10 cellular contexts compared by ENCODE assay signal in the genomic region with DNA sequence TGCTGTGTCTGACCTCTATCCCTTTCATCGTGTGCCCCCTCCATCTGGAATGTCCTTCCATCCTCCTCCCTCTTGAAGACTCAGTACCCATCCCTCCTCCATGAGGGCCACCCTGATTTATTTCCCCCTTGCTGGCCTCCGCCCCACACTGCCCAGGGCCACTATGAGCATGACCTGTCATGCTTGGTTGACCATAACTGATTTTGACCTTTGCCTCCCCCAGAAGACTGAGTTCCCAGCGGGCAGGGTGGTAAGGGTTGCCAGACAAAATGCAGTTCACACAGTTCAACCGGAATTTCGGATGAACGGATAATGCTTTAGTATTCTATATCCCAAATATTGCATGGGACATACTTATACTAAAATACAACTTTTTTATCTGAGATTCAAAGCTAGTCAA. TPM values are rescaled to one million over a fixed set of nuclear protein-coding genes. Genes with fewer than 3 reads are reported as not detected.
A peak's percentile ranks its signal among the peaks of the same experiment; 100 is the strongest.
DNase-seq lines count a peak whose midpoint lies in the region; ATAC-seq, FAIRE-seq and TF ChIP-seq lines count a peak whose summit lies in the region.
"Not testable (repeated sequence)": the region's sequence is repeated elsewhere in the genome, so short reads cannot be mapped to it uniquely, and the experiment has no call there.
"Had no signal": no experiment of that assay in that cellular context is flagged by ENCODE, and none has a peak within 500 bp of the region (broad histone marks: within the 10 kb centered on the region; RNA-seq: fewer than 3 reads in every experiment).

No MANE protein-coding gene starts in this region.

- ATAC-seq in K562: not testable (repeated sequence)
- ATAC-seq in left lobe of liver: peak; percentile 66
- ATAC-seq in right lobe of liver: peak; percentile 45 to 67 (median 62)

- H3K36me3 ChIP-seq in K562 (ENCODE audit: control insufficient read depth, insufficient read depth, low read length); endothelial cell of umbilical vein (ENCODE audit: control insufficient read depth in 2 of 2, extremely low read depth in 1 of 2, insufficient read depth in 2 of 2, low read length in 2 of 2); right lobe of liver: not testable (repeated sequence)

- H3K4me1 ChIP-seq in K562 (replicated peaks in 1 of 2; ENCODE audit: control insufficient read depth in 2 of 2, insufficient read depth in 2 of 2, low read length in 2 of 2); endothelial cell of umbilical vein (ENCODE audit: control insufficient read depth, extremely low read depth, insufficient read depth, low read length); right lobe of liver: not testable (repeated sequence)

- intact Hi-C loops in K562 (cut with micrococcal nuclease); endothelial cell of umbilical vein (cut with micrococcal nuclease); right lobe of liver (cut with DNase I): not testable (repeated sequence)

- not testable (repeated sequence) for H3K9me1 ChIP-seq in K562 (ENCODE audit: control insufficient read depth, insufficient read depth, low read length); endothelial cell of umbilical vein (replicated peaks; ENCODE audit: control insufficient read depth, extremely low read depth, insufficient read depth, low read length)

- not testable (repeated sequence) for H4K20me1 ChIP-seq in K562 (replicated peaks; ENCODE audit: control insufficient read depth, insufficient read depth, low read length); endothelial cell of umbilical vein (replicated peaks; ENCODE audit: control insufficient read depth, extremely low read depth, insufficient read depth, low read length)

- not testable (repeated sequence) for DNase-seq in GM12891 (ENCODE audit: insufficient read length, low spot score); HTR-8/SVneo (ENCODE audit: insufficient read length, low spot score); K562 (ENCODE audit: extremely low read depth in 1 of 4, low spot score in 3 of 4); endothelial cell of umbilical vein (ENCODE audit: low read depth, low spot score); left lobe of liver (ENCODE audit: low spot score); right lobe of liver

- no CpG with 5 or more reads among the region's 6 CpGs for WGBS in K562 (ENCODE audit: insufficient coverage, low coverage, missing lambda C conversion rate)
- WGBS in right lobe of liver (ENCODE audit: insufficient coverage, low coverage, low lambda C conversion rate, missing lambda C conversion rate): no CpG with 5 or more reads among the region's 6 CpGs

- not testable (repeated sequence) for TF ChIP-seq RAD21 in K562 (CRISPR knock-in tag; conservative IDR thresholded peaks at IDR 0.05 in 1 of 2, IDR thresholded peaks at IDR 0.05 in 1 of 2)

- not testable (repeated sequence) for H3K9me3 ChIP-seq in K562 (replicated peaks; ENCODE audit: control insufficient read depth, insufficient read depth, low read depth, low read length); endothelial cell of umbilical vein (replicated peaks; ENCODE audit: control insufficient read depth, insufficient read depth, low read length); right lobe of liver

- not testable (repeated sequence) for H3K27me3 ChIP-seq in K562 (ENCODE audit: control insufficient read depth in 2 of 2, insufficient read depth in 2 of 2, low read length in 2 of 2); endothelial cell of umbilical vein (ENCODE audit: control insufficient read depth in 2 of 2, insufficient read depth in 2 of 2, low read length in 2 of 2); right lobe of liver

- CTCF ChIA-PET in K562 (lab: Yijun Ruan, JAX; ENCODE audit: low intra/inter-chr PET ratio) (interaction anchor here (2.1 kb wide), 1 partner anchor 84 kb away, joined by 10 read pairs; no protein-coding TSS in a partner anchor), endothelial cell of umbilical vein (lab: Charles Lee) (interaction anchor here (1.1 to 3.9 kb wide), 8 partner anchors 10 to 195 kb away, joined by 3 to 51 read pairs (median 6); no protein-coding TSS in a partner anchor)

- H3K4me3 ChIP-seq in K562; endothelial cell of umbilical vein (replicated peaks in 1 of 3; ENCODE audit: insufficient read depth in 1 of 3, low read depth in 1 of 3, low read length in 3 of 3); right lobe of liver: not testable (repeated sequence)

- POLR2A ChIA-PET in K562 (lab: Yijun Ruan, JAX): interaction anchor here (0.7 to 1.6 kb wide), 6 partner anchors 10 to 96 kb away, joined by 3 to 6 read pairs (median 4); no protein-coding TSS in a partner anchor
- POLR2A ChIA-PET in endothelial cell of umbilical vein (lab: Charles Lee): not testable (repeated sequence)

- not testable (repeated sequence) for TF ChIP-seq POLR2A in GM12891 (IDR thresholded peaks at IDR 0.05; ENCODE audit: low read depth, low read length); K562 (conservative IDR thresholded peaks at IDR 0.05); endothelial cell of umbilical vein (IDR thresholded peaks at IDR 0.05; ENCODE audit: low read depth, low read length); right lobe of liver (IDR thresholded peaks at IDR 0.05)

- H2AFZ ChIP-seq in K562 (ENCODE audit: low read depth, low read length); endothelial cell of umbilical vein (ENCODE audit: low read depth, low read length): not testable (repeated sequence)

- TF ChIP-seq EP300 in K562 (IDR thresholded peaks at IDR 0.05; ENCODE audit: low read length): not testable (repeated sequence)

- not testable (repeated sequence) for H3K4me2 ChIP-seq in K562 (ENCODE audit: insufficient read depth, low read length); endothelial cell of umbilical vein (ENCODE audit: insufficient read depth, low read length)

- not testable (repeated sequence) for H3K79me2 ChIP-seq in K562 (ENCODE audit: control insufficient read depth, insufficient read depth, low read length); endothelial cell of umbilical vein (ENCODE audit: control insufficient read depth, insufficient read depth, low read length)

- in situ Hi-C loops in K562 (cut with MboI): not testable (repeated sequence)

- H3K27ac ChIP-seq in K562 (ENCODE audit: extremely low read depth, low read depth, low read length); endothelial cell of umbilical vein (ENCODE audit: insufficient read depth, low read depth, low read length); right lobe of liver: not testable (repeated sequence)

- FAIRE-seq in GM12891 (lab: Jason Lieb, UNC): peak; percentile 40
- peak; percentile 72 for FAIRE-seq in HTR-8/SVneo (lab: Jason Lieb, UNC)
- FAIRE-seq in K562 (lab: Jason Lieb, UNC): peak; percentile 35
- FAIRE-seq in endothelial cell of umbilical vein (lab: Jason Lieb, UNC): peak; percentile 57

- not testable (repeated sequence) for BruUV-seq in K562 (replicated peaks; lab: Mats Ljungman, UMichigan); endothelial cell of umbilical vein (replicated peaks; lab: Mats Ljungman, UMichigan)

- not testable (repeated sequence) for H3K9ac ChIP-seq in K562 (ENCODE audit: insufficient read depth in 1 of 2, low read depth in 2 of 2, low read length in 2 of 2); endothelial cell of umbilical vein (replicated peaks; ENCODE audit: extremely low read depth, insufficient read depth, low read length)

- dilution Hi-C loops in endothelial cell of umbilical vein (cut with MboI; ENCODE audit: extremely low pct_ligation_motif_present, low sequenced_read_pairs): not testable (repeated sequence)

- TF ChIP-seq CTCF in K562 (IDR thresholded peaks at IDR 0.05 in 2 of 3, conservative IDR thresholded peaks at IDR 0.05 in 1 of 3; ENCODE audit: insufficient read depth in 2 of 3, low read depth in 1 of 3, low read length in 3 of 3); endothelial cell of umbilical vein (IDR thresholded peaks at IDR 0.05; ENCODE audit: extremely low read depth in 1 of 2, insufficient read depth in 1 of 2, low read depth in 1 of 2, low read length in 2 of 2); right lobe of liver (IDR thresholded peaks at IDR 0.05): not testable (repeated sequence)

RNA-seq across cellular contexts. Expression of a gene that starts 31.6 kb away (rescaled TPM):
- polyA plus RNA-seq in GM12891 (2012; ENCODE audit: low read depth, missing spikeins): 40.8 TPM
- under 0.01 TPM in 2 replicates for total RNA-seq in K562 (2011; cell fraction: chromatin; rRNA removed; ENCODE audit: low replicate concordance)
- total RNA-seq in K562 (2011; cell fraction: nucleolus; rRNA removed): under 0.01 and 21,200 TPM in 2 replicates
- under 0.01 and 24,158 TPM in 2 replicates for total RNA-seq in K562 (2011; cell fraction: nucleoplasm; rRNA removed)
- under 0.01 TPM in 2 replicates for total RNA-seq in K562 (2014; rRNA removed)
- total RNA-seq in K562 (2014; rRNA removed; fragmentation: Illumina TruSeq; extraction: Trizol): 28,565 and 32,823 TPM in 2 replicates
- total RNA-seq in K562 (2015; rRNA removed; fragmentation: Illumina TruSeq; extraction: Trizol): 20,456 and 27,045 TPM in 2 replicates
- total RNA-seq in K562 (2021): 2,231 and 2,538 TPM in 2 replicates
- 83.9 TPM in 1 of 2 replicates, not detected in the other for polyA plus RNA-seq in K562 (2011; rRNA removed)
- under 0.01 TPM in 1 of 2 replicates, not detected in the other for polyA plus RNA-seq in K562 (2011; cell fraction: cytosol; rRNA removed)
- under 0.01 and 1,424 TPM in 2 replicates for polyA plus RNA-seq in K562 (2011; cell fraction: nucleus; rRNA removed)
- polyA plus RNA-seq in K562 (2012): 25.1 TPM in 1 of 2 replicates, not detected in the other
- not detected in 2 replicates for polyA plus RNA-seq in K562 (2014; fragmentation: Illumina TruSeq; extraction: Trizol)
- polyA plus RNA-seq in K562 (2014; fragmentation: Nextera tagmentation; extraction: Ambion mirVana): 1 to 10 TPM in 1 of 2 experiments, not detected in 1; 3.0 TPM
- polyA plus RNA-seq in K562 (2014; rRNA removed): not detected in 2 replicates
- 10,756 and 20,531 TPM in 2 replicates for polyA minus RNA-seq in K562 (2011; rRNA and poly(A)+ RNA removed)
- polyA minus RNA-seq in K562 (2011; cell fraction: cytosol; rRNA and poly(A)+ RNA removed): 58,964 and 66,171 TPM in 2 replicates
- polyA minus RNA-seq in K562 (2011; cell fraction: nucleus; rRNA and poly(A)+ RNA removed): 66,769 and 85,880 TPM in 2 replicates
- total RNA-seq in endothelial cell of umbilical vein: 1,319 and 2,019 TPM in 2 replicates
- under 0.01 and 206 TPM in 2 replicates for polyA plus RNA-seq in endothelial cell of umbilical vein
- polyA plus RNA-seq in endothelial cell of umbilical vein (2011; cell fraction: cytosol; rRNA removed): under 0.01 TPM in 1 of 2 replicates, not detected in the other
- polyA plus RNA-seq in endothelial cell of umbilical vein (2011; cell fraction: nucleus; rRNA removed): under 0.01 TPM in 2 replicates
- polyA plus RNA-seq in endothelial cell of umbilical vein (2012): 123 TPM in 1 of 2 replicates, not detected in the other
- 9,566 and 13,963 TPM in 2 replicates for polyA minus RNA-seq in endothelial cell of umbilical vein
- 46,668 TPM for polyA minus RNA-seq in endothelial cell of umbilical vein (2011; cell fraction: cytosol; rRNA and poly(A)+ RNA removed)
- polyA minus RNA-seq in endothelial cell of umbilical vein (2011; cell fraction: nucleus; rRNA and poly(A)+ RNA removed): 60,677 and 87,675 TPM in 2 replicates
- total RNA-seq in left lobe of liver: 1,159 TPM
- 1,000 to 10,000 TPM in 3 of 6 experiments, 100 to 1,000 TPM in 1, under 1 TPM in 2; under 0.01 to 3,377 (median 977) TPM for total RNA-seq in right lobe of liver
- polyA plus RNA-seq: AG04450; CD14-positive monocyte; CD4-positive, alpha-beta memory T cell; CD8-positive, alpha-beta memory T cell had no signal

RNA-seq across cellular contexts. Expression of a gene that starts 42.0 kb away (rescaled TPM):
- 40.8 TPM for polyA plus RNA-seq in GM12891 (2012; ENCODE audit: low read depth, missing spikeins)
- total RNA-seq in K562 (2011; cell fraction: chromatin; rRNA removed; ENCODE audit: low replicate concordance): under 0.01 TPM in 2 replicates
- under 0.01 and 21,200 TPM in 2 replicates for total RNA-seq in K562 (2011; cell fraction: nucleolus; rRNA removed)
- under 0.01 and 24,158 TPM in 2 replicates for total RNA-seq in K562 (2011; cell fraction: nucleoplasm; rRNA removed)
- total RNA-seq in K562 (2014; rRNA removed): under 0.01 TPM in 2 replicates
- 28,565 and 32,823 TPM in 2 replicates for total RNA-seq in K562 (2014; rRNA removed; fragmentation: Illumina TruSeq; extraction: Trizol)
- total RNA-seq in K562 (2015; rRNA removed; fragmentation: Illumina TruSeq; extraction: Trizol): 20,456 and 27,045 TPM in 2 replicates
- 2,231 and 2,538 TPM in 2 replicates for total RNA-seq in K562 (2021)
- 83.9 TPM in 1 of 2 replicates, not detected in the other for polyA plus RNA-seq in K562 (2011; rRNA removed)
- polyA plus RNA-seq in K562 (2011; cell fraction: cytosol; rRNA removed): under 0.01 TPM in 1 of 2 replicates, not detected in the other
- polyA plus RNA-seq in K562 (2011; cell fraction: nucleus; rRNA removed): under 0.01 and 1,424 TPM in 2 replicates
- 25.1 TPM in 1 of 2 replicates, not detected in the other for polyA plus RNA-seq in K562 (2012)
- not detected in 2 replicates for polyA plus RNA-seq in K562 (2014; fragmentation: Illumina TruSeq; extraction: Trizol)
- polyA plus RNA-seq in K562 (2014; fragmentation: Nextera tagmentation; extraction: Ambion mirVana): 1 to 10 TPM in 1 of 2 experiments, not detected in 1; 3.0 TPM
- polyA plus RNA-seq in K562 (2014; rRNA removed): not detected in 2 replicates
- 10,756 and 20,531 TPM in 2 replicates for polyA minus RNA-seq in K562 (2011; rRNA and poly(A)+ RNA removed)
- polyA minus RNA-seq in K562 (2011; cell fraction: cytosol; rRNA and poly(A)+ RNA removed): 58,964 and 66,171 TPM in 2 replicates
- polyA minus RNA-seq in K562 (2011; cell fraction: nucleus; rRNA and poly(A)+ RNA removed): 66,769 and 85,880 TPM in 2 replicates
- total RNA-seq in endothelial cell of umbilical vein: 1,319 and 2,019 TPM in 2 replicates
- polyA plus RNA-seq in endothelial cell of umbilical vein: under 0.01 and 206 TPM in 2 replicates
- under 0.01 TPM in 1 of 2 replicates, not detected in the other for polyA plus RNA-seq in endothelial cell of umbilical vein (2011; cell fraction: cytosol; rRNA removed)
- under 0.01 TPM in 2 replicates for polyA plus RNA-seq in endothelial cell of umbilical vein (2011; cell fraction: nucleus; rRNA removed)
- polyA plus RNA-seq in endothelial cell of umbilical vein (2012): 123 TPM in 1 of 2 replicates, not detected in the other
- 9,566 and 13,963 TPM in 2 replicates for polyA minus RNA-seq in endothelial cell of umbilical vein
- 46,668 TPM for polyA minus RNA-seq in endothelial cell of umbilical vein (2011; cell fraction: cytosol; rRNA and poly(A)+ RNA removed)
- polyA minus RNA-seq in endothelial cell of umbilical vein (2011; cell fraction: nucleus; rRNA and poly(A)+ RNA removed): 60,677 and 87,675 TPM in 2 replicates
- 1,159 TPM for total RNA-seq in left lobe of liver
- total RNA-seq in right lobe of liver: 1,000 to 10,000 TPM in 3 of 6 experiments, 100 to 1,000 TPM in 1, under 1 TPM in 2; under 0.01 to 3,377 (median 977) TPM
- polyA plus RNA-seq: AG04450; CD14-positive monocyte; CD4-positive, alpha-beta memory T cell; CD8-positive, alpha-beta memory T cell had no signal
